19 cellular contexts compared by ENCODE assay signal in genomic region chr15:77048135-77048866, GRCh38. TPM values are rescaled to one million over a fixed set of nuclear protein-coding genes. Genes with fewer than 3 reads are reported as not detected.
"Had no signal": no experiment of that assay in that cellular context is flagged by ENCODE, and none has a peak within 500 bp of the region (broad histone marks: within the 10 kb centered on the region; RNA-seq: fewer than 3 reads in every experiment).

No MANE protein-coding gene starts in this region.

- H3K9me3 ChIP-seq: lower lobe of right lung, neutrophil, upper lobe of right lung had no signal

- H3K4me1 ChIP-seq: upper lobe of right lung had no signal

- H2AFZ ChIP-seq: hepatocyte had no signal

- DNase-seq: activated CD4-positive, alpha-beta T cell treated with anti-CD3 and anti-CD28 coated beads, Interleukin-2, amount 10 ng/mL, durations not matched to agents 7 days and 5 days; activated CD8-positive, alpha-beta T cell treated with anti-CD3 and anti-CD28 coated beads, Interleukin-2, amount 10 ng/mL, durations not matched to agents 7 days and 5 days; activated effector memory CD4-positive, alpha-beta T cell treated with anti-CD3 and anti-CD28 coated beads, Interleukin-2, amount 50 U/mL, for 16 hours; activated naive CD4-positive, alpha-beta T cell treated with anti-CD3 and anti-CD28 coated beads, Interleukin-2, amount 50 U/mL, for 16 hours; activated T-cell treated with anti-CD3 and anti-CD28 coated beads, Interleukin-2, amount 50 U/mL, for 4 hours; cerebellar nuclear complex; effector CD4-positive, alpha-beta T cell; left cardiac atrium; lower lobe of right lung; stimulated activated naive B cell treated with anti-CD40 and anti-IgM and Interleukin-4, amounts not matched to agents 10 μg/mL and 1 μg/mL and 100 μg/mL, for 72 hours; upper lobe of right lung had no signal

- H3K36me3 ChIP-seq: neutrophil had no signal

- H3K4me3 ChIP-seq: hepatocyte, lower lobe of right lung, upper lobe of right lung had no signal

- H3K4me3 Mint-ChIP-seq: activated CD4-positive, alpha-beta T cell treated with anti-CD3 and anti-CD28 coated beads, Interleukin-2, amount 10 ng/mL, durations not matched to agents 7 days and 5 days; activated CD8-positive, alpha-beta T cell treated with anti-CD3 and anti-CD28 coated beads, Interleukin-2, amount 10 ng/mL, durations not matched to agents 7 days and 5 days; activated T-cell treated with anti-CD3 and anti-CD28 coated beads, Interleukin-2, amount 50 U/mL, for 4 hours; natural killer cell treated with Interleukin-12 subunit alpha and Interleukin-12 subunit beta and Interleukin-15 and Interleukin-18, amount 100 ng/mL, for 72 hours; stimulated activated naive B cell treated with anti-CD40 and anti-IgM and Interleukin-4, amounts not matched to agents 10 μg/mL and 1 μg/mL and 100 μg/mL, for 72 hours; T-helper 1 cell treated with Interleukin-12 subunit alpha and Interleukin-12 subunit beta and Interleukin-4 antibody, amounts not matched to agents 30 μg/mL and 1 μg/mL, for 36 hours had no signal

- H3K27me3 ChIP-seq: hepatocyte, neutrophil, upper lobe of right lung had no signal

- ATAC-seq: activated CD4-positive, CD25-positive, alpha-beta regulatory T cell treated with anti-CD3 and anti-CD28 coated beads, Interleukin-2, amount 50 U/mL, for 24 hours; activated CD8-positive, alpha-beta T cell treated with anti-CD3 and anti-CD28 coated beads, Interleukin-2, amount 10 ng/mL, durations not matched to agents 7 days and 5 days; activated T-cell treated with anti-CD3 and anti-CD28 coated beads, Interleukin-2, amount 50 U/mL, for 4 hours; esophagus mucosa; left cardiac atrium; lower lobe of right lung; natural killer cell treated with Interleukin-12 subunit alpha and Interleukin-12 subunit beta and Interleukin-15 and Interleukin-18, amount 100 ng/mL, for 72 hours; stimulated activated naive B cell treated with anti-CD40 and anti-IgM and Interleukin-4, amounts not matched to agents 10 μg/mL and 1 μg/mL and 100 μg/mL, for 72 hours; upper lobe of right lung had no signal

- H3K9me3 Mint-ChIP-seq: activated CD4-positive, alpha-beta T cell treated with anti-CD3 and anti-CD28 coated beads, Interleukin-2, amount 10 ng/mL, durations not matched to agents 7 days and 5 days; activated T-cell treated with anti-CD3 and anti-CD28 coated beads, Interleukin-2, amount 50 U/mL, for 4 hours; natural killer cell treated with Interleukin-12 subunit alpha and Interleukin-12 subunit beta and Interleukin-15 and Interleukin-18, amount 100 ng/mL, for 72 hours; stimulated activated naive B cell treated with anti-CD40 and anti-IgM and Interleukin-4, amounts not matched to agents 10 μg/mL and 1 μg/mL and 100 μg/mL, for 72 hours; T-helper 1 cell treated with Interleukin-12 subunit alpha and Interleukin-12 subunit beta and Interleukin-4 antibody, amounts not matched to agents 30 μg/mL and 1 μg/mL, for 36 hours had no signal

- H3K4me2 ChIP-seq: hepatocyte had no signal

- H3K27ac Mint-ChIP-seq: activated CD4-positive, alpha-beta T cell treated with anti-CD3 and anti-CD28 coated beads, Interleukin-2, amount 10 ng/mL, durations not matched to agents 7 days and 5 days; activated CD8-positive, alpha-beta T cell treated with anti-CD3 and anti-CD28 coated beads, Interleukin-2, amount 10 ng/mL, durations not matched to agents 7 days and 5 days; natural killer cell treated with Interleukin-12 subunit alpha and Interleukin-12 subunit beta and Interleukin-15 and Interleukin-18, amount 100 ng/mL, for 72 hours; stimulated activated naive B cell treated with anti-CD40 and anti-IgM and Interleukin-4, amounts not matched to agents 10 μg/mL and 1 μg/mL and 100 μg/mL, for 72 hours; T-helper 1 cell treated with Interleukin-12 subunit alpha and Interleukin-12 subunit beta and Interleukin-4 antibody, amounts not matched to agents 30 μg/mL and 1 μg/mL, for 36 hours had no signal

- H3K4me1 Mint-ChIP-seq: activated CD4-positive, alpha-beta T cell treated with anti-CD3 and anti-CD28 coated beads, Interleukin-2, amount 10 ng/mL, durations not matched to agents 7 days and 5 days had no signal

- H3K27me3 Mint-ChIP-seq: activated CD4-positive, alpha-beta T cell treated with anti-CD3 and anti-CD28 coated beads, Interleukin-2, amount 10 ng/mL, durations not matched to agents 7 days and 5 days; natural killer cell treated with Interleukin-12 subunit alpha and Interleukin-12 subunit beta and Interleukin-15 and Interleukin-18, amount 100 ng/mL, for 72 hours; stimulated activated naive B cell treated with anti-CD40 and anti-IgM and Interleukin-4, amounts not matched to agents 10 μg/mL and 1 μg/mL and 100 μg/mL, for 72 hours had no signal

- H3K27ac ChIP-seq: hepatocyte, lower lobe of right lung, neutrophil, upper lobe of right lung had no signal

RNA-seq across cellular contexts. Expression of gene PSTPIP1, which starts 53.4 kb away (rescaled TPM):
- total RNA-seq: astrocyte, bronchial epithelial cell, hepatocyte had no signal
